In genomic region chr1:101309334-101310221, GRCh38 we compare ENCODE assay signal across 9 cellular contexts.
A peak's percentile ranks its signal among the peaks of the same experiment; 100 is the strongest.
DNase-seq lines count a peak whose midpoint lies in the region; ATAC-seq and TF ChIP-seq lines count a peak whose summit lies in the region.
"Had no signal": no experiment of that assay in that cellular context is flagged by ENCODE, and none has a peak within 500 bp of the region (broad histone marks: within the 10 kb centered on the region; RNA-seq: fewer than 3 reads in every experiment).

No MANE protein-coding gene starts in this region.

- CTCF ChIA-PET in AG04449 (lab: Yijun Ruan, JAX) = interaction anchor here (0.8 to 4.6 kb wide), 30 partner anchors 8 to 426 kb away, joined by 3 to 83 read pairs (median 5); no protein-coding TSS in a partner anchor

- TF ChIP-seq CTCF in AG04449 (IDR thresholded peaks at IDR 0.05; ENCODE audit: insufficient read depth, low read length, missing control alignments) (peak; percentile 86), dorsolateral prefrontal cortex (IDR thresholded peaks at IDR 0.05 in 54 of 56, conservative IDR thresholded peaks at IDR 0.05 in 2 of 56; ENCODE audit: low read depth in 1 of 56, partially characterized antibody in 56 of 56) (peak; percentile 78 to 93 (median 87)), lower lobe of right lung (IDR thresholded peaks at IDR 0.05) (peak; percentile 81)

- DNase-seq in AG04449 (ENCODE audit: low read depth, low spot score) (no peak), NCI-H446 (lab: John Stamatoyannopoulos, UW) (peak; percentile 35 to 68), dorsolateral prefrontal cortex (peak in 9 of 10 donors; percentile 32 to 56 (median 49)), lower lobe of right lung (peak; percentile 72)
- peak; percentile 74 for DNase-seq in activated CD4-positive, alpha-beta T cell treated with anti-CD3 and anti-CD28 coated beads, Interleukin-2, amount 50 U/mL, for 1 hour
- peak; percentile 48 to 60 (median 50) for DNase-seq in stimulated activated CD4-positive, alpha-beta T cell treated with anti-CD3 and anti-CD28 coated beads, TNF-alpha, amount 100 ng/mL, for 24 hours (ENCODE audit: low read depth in 3 of 3)

- intact Hi-C loops in dorsolateral prefrontal cortex (cut with DNase I) (loop anchor here (2.0 to 5.0 kb wide), 2 partner anchors 47 to 48 kb away; no protein-coding TSS in a partner anchor), lower lobe of right lung (cut with DNase I) (no loop called here)

- H3K4me3 ChIP-seq in AG04449 (ENCODE audit: low read depth, low read length) (peak overlapping the region; percentile 46), dorsolateral prefrontal cortex (peak overlapping the region; percentile 7 to 76 (median 55)), lower lobe of right lung (peak overlapping the region; percentile 54)
- H3K4me3 ChIP-seq: SK-N-MC had no signal

- H3K36me3 ChIP-seq in lower lobe of right lung = no peaks in the 10 kb centered on the region

- POLR2A ChIA-PET in AG04449 (lab: Yijun Ruan, JAX) = interaction anchor here (0.7 kb wide), 1 partner anchor 18 kb away, joined by 3 read pairs; no protein-coding TSS in a partner anchor

- ATAC-seq in GM18519 (IDR thresholded peaks at IDR 0.05; ENCODE audit: low FRiP score, unreplicated experiment) = peak; percentile 37
- peak; percentile 30 for ATAC-seq in HG03060 (IDR thresholded peaks at IDR 0.05; ENCODE audit: low read depth, unreplicated experiment)
- ATAC-seq in lower lobe of right lung = peak; percentile 78 to 86

- H3K4me1 ChIP-seq in lower lobe of right lung = peaks cover 7% of the 10 kb centered on the region

- no peaks in the 10 kb centered on the region for H3K27me3 ChIP-seq in dorsolateral prefrontal cortex
- peaks cover 4% of the 10 kb centered on the region for H3K27me3 ChIP-seq in lower lobe of right lung (ENCODE audit: low read depth)

- H3K9me3 ChIP-seq in lower lobe of right lung = no peaks in the 10 kb centered on the region

- H3K27ac ChIP-seq in dorsolateral prefrontal cortex (peak overlapping the region in 2 of 59 donors; percentile 21 to 36), lower lobe of right lung (peak overlapping the region; percentile 9)
- H3K27ac ChIP-seq: SK-N-MC had no signal

Comparison
In these comparisons a context has a peak if more than half of its experiments do, and no peak if none do; other contexts are left out.
1. ATAC-seq: peak in every context shown above with its lines; median percentile 82 in lower lobe of right lung; 37 in GM18519; 30 in HG03060.